Comparison of ENCODE assay signal across 8 cellular contexts in the genomic region with DNA sequence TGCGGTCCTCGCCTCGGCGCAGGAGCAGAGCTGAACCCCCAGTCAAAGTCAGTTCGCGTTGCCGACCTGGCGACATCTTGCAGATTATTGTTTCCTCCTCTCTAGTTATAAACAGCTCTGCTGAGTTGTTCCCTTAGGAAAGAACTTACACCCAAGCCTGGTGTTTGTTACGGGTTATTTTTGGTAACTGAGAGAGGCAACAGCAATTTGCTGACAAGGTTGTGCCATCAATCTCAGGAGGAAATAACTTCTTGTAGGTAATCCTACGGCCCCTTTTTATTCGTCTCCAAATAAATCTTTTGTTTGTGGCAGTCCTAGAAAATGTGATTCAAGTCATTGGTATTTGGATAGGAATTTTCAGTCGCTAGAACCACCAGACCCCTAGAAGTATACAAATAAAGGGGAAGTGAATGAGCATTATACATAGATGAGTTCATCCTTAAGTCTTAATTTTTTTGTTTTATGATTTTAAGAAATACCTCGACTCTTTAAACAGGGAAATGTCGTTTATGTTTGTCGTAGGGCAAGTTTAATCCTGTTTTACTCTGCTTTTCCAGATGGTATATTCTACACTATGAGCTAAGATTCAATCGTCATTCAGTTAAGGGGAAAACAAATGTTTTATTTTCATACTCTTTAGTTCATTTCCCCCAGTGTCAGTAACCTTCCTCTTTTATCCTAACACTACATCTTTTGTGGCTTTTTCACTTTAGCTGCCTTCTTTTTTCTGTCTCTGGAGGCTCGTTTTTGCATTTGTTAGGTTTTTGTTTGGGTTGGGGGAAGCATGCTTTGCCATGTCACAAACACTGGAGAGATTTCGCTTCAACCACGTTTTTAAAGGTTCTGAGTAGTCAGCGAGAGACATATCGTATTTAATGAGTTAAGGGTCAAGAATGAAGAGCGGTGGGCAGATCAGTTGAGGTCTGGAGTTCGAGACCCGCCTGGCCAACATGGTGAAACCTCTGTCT. TPM values are rescaled to one million over a fixed set of nuclear protein-coding genes. Genes with fewer than 3 reads are reported as not detected.
DNase-seq lines count a peak whose midpoint lies in the region; ATAC-seq and TF ChIP-seq lines count a peak whose summit lies in the region.

No MANE protein-coding gene starts in this region.

- no peak overlapping the region for H3K27ac Mint-ChIP-seq in GM23338
- no peak overlapping the region for H3K27ac Mint-ChIP-seq in endothelial cell (ENCODE audit: unreplicated experiment)
- H3K27ac Mint-ChIP-seq in naive B cell, result peak overlapping the region in 5 of 6 donors; percentile 47 to 89 (median 57)

- TF ChIP-seq CTCF in BJ (IDR thresholded peaks at IDR 0.05; ENCODE audit: insufficient read depth, low read depth, low read length), result no peak
- no peak for TF ChIP-seq CTCF in GM23338 (conservative IDR thresholded peaks at IDR 0.05; ENCODE audit: low read depth in 2 of 2)
- TF ChIP-seq CTCF in endothelial cell (IDR thresholded peaks at IDR 0.05; ENCODE audit: unreplicated experiment), result no peak

- H3K36me3 Mint-ChIP-seq in GM23338 (ENCODE audit: low read depth) (no peaks in the 10 kb centered on the region; the same call in 1 of the 3 replicates), endothelial cell (ENCODE audit: low read depth, unreplicated experiment) (no peaks in the 10 kb centered on the region), naive B cell (peaks cover 0 to 3% of the 10 kb centered on the region in 2 donors)

- H3K27me3 ChIP-seq in BJ (ENCODE audit: control insufficient read depth, insufficient read depth, low read length), result no peaks in the 10 kb centered on the region
- H3K27me3 ChIP-seq in GM23338 (ENCODE audit: insufficient read depth), result peaks cover 64% of the 10 kb centered on the region

- H3K4me3 ChIP-seq in BJ (ENCODE audit: low read depth, low read length) (peak overlapping the region; percentile 60), GM23338 (peak overlapping the region; percentile 47)

- H3K27ac ChIP-seq in GM23338 (ENCODE audit: low read depth), result no peak overlapping the region

- H3K27me3 Mint-ChIP-seq in GM23338 (ENCODE audit: insufficient read depth, low read depth, poor library complexity), result peaks cover 15% of the 10 kb centered on the region
- no peaks in the 10 kb centered on the region for H3K27me3 Mint-ChIP-seq in endothelial cell (ENCODE audit: unreplicated experiment)
- no peaks in the 10 kb centered on the region for H3K27me3 Mint-ChIP-seq in naive B cell

- H3K4me3 Mint-ChIP-seq in GM23338 (peak overlapping the region; percentile 74), endothelial cell (ENCODE audit: unreplicated experiment) (peak overlapping the region; percentile 58), naive B cell (peak overlapping the region; percentile 81 to 99 (median 90))

- H3K4me1 Mint-ChIP-seq in GM23338 (peaks cover 9% of the 10 kb centered on the region), endothelial cell (ENCODE audit: unreplicated experiment) (no peaks in the 10 kb centered on the region), naive B cell (peaks cover 13 to 17% (median 16%) of the 10 kb centered on the region in 3 donors)

- H3K4me2 ChIP-seq in GM23338, result peak overlapping the region; percentile 76

- H3F3A ChIP-seq in GM23338 (replicated peaks; ENCODE audit: low read depth), result no peaks in the 10 kb centered on the region

- peaks cover 8% of the 10 kb centered on the region; the same call in 1 of the 2 replicates for H3K4me1 ChIP-seq in GM23338 (ENCODE audit: insufficient read depth)

- POLR2A ChIA-PET in BJ (lab: Charles Lee), result no interaction called here

- H3K9me3 Mint-ChIP-seq in GM23338 (no peaks in the 10 kb centered on the region), endothelial cell (ENCODE audit: unreplicated experiment) (no peaks in the 10 kb centered on the region), naive B cell (no peaks in the 10 kb centered on the region)

- CTCF ChIA-PET in BJ (lab: Yijun Ruan, JAX), result interaction anchor here (0.7 to 1.3 kb wide), 4 partner anchors 12 to 164 kb away, joined by 3 to 4 read pairs (median 3); no protein-coding TSS in a partner anchor

- no peaks in the 10 kb centered on the region; the same call in 1 of the 2 replicates for H4K20me1 ChIP-seq in GM23338 (replicated peaks; ENCODE audit: insufficient read depth)

- peak overlapping the region; percentile 8; the same call in 1 of the 2 replicates for H2AFZ ChIP-seq in GM23338

- ATAC-seq in GM23338 (no peak), SK-N-SH treated with all-trans-retinoic acid at 6 μM for 48 hours (peak; percentile 53), naive B cell (ENCODE audit: low read depth in 2 of 2) (no peak), HG02588 (IDR thresholded peaks at IDR 0.05; ENCODE audit: unreplicated experiment) (no peak), GM18519 (IDR thresholded peaks at IDR 0.05; ENCODE audit: low FRiP score, unreplicated experiment) (no peak)

- no peak for DNase-seq in BJ (ENCODE audit: low read depth)
- peak; percentile 70 for DNase-seq in GM23338 (ENCODE audit: low spot score)
- DNase-seq in endothelial cell (ENCODE audit: low spot score), result no peak
- DNase-seq in naive B cell, result peak; percentile 15
- DNase-seq in stimulated activated CD4-positive, alpha-beta T cell treated with anti-CD3 and anti-CD28 coated beads, Interleukin-1b, Interleukin-23, amount 100 ng/mL, for 48 hours, result no peak

- H3K9me2 ChIP-seq in GM23338 (ENCODE audit: insufficient read depth), result no peaks in the 10 kb centered on the region

- no peaks in the 10 kb centered on the region for H3K36me3 ChIP-seq in BJ (ENCODE audit: control insufficient read depth, insufficient read depth, low read length)
- H3K36me3 ChIP-seq in GM23338 (ENCODE audit: insufficient read depth), result no peaks in the 10 kb centered on the region; the same call in 1 of the 2 replicates

- H3K79me2 ChIP-seq in GM23338 (replicated peaks; ENCODE audit: insufficient read depth), result no peaks in the 10 kb centered on the region

TF ChIP-seq in SK-N-SH treated with all-trans-retinoic acid at 6 μM for 48 hours, 23 proteins besides CTCF, POLR2A, EP300 and RAD21:
- TF ChIP-seq ISL1 (CRISPR knock-in tag; IDR thresholded peaks at IDR 0.05) (no peak), GLIS3 (CRISPR knock-in tag; IDR thresholded peaks at IDR 0.05) (no peak), TCF4 (CRISPR knock-in tag; IDR thresholded peaks at IDR 0.05; ENCODE audit: borderline replicate concordance) (no peak), PPARA (CRISPR knock-in tag; IDR thresholded peaks at IDR 0.05; ENCODE audit: borderline replicate concordance) (no peak), ESRRG (CRISPR knock-in tag; IDR thresholded peaks at IDR 0.05) (no peak), SNAI2 (CRISPR knock-in tag; IDR thresholded peaks at IDR 0.05) (no peak)
- TF ChIP-seq, protein P1, sequence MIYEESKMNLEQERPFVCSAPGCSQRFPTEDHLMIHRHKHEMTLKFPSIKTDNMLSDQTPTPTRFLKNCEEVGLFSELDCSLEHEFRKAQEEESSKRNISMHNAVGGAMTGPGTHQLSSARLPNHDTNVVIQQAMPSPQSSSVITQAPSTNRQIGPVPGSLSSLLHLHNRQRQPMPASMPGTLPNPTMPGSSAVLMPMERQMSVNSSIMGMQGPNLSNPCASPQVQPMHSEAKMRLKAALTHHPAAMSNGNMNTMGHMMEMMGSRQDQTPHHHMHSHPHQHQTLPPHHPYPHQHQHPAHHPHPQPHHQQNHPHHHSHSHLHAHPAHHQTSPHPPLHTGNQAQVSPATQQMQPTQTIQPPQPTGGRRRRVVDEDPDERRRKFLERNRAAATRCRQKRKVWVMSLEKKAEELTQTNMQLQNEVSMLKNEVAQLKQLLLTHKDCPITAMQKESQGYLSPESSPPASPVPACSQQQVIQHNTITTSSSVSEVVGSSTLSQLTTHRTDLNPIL (CRISPR knock-in tag; IDR thresholded peaks at IDR 0.05; ENCODE audit: low read depth), result no peak
- TF ChIP-seq, protein P2, sequence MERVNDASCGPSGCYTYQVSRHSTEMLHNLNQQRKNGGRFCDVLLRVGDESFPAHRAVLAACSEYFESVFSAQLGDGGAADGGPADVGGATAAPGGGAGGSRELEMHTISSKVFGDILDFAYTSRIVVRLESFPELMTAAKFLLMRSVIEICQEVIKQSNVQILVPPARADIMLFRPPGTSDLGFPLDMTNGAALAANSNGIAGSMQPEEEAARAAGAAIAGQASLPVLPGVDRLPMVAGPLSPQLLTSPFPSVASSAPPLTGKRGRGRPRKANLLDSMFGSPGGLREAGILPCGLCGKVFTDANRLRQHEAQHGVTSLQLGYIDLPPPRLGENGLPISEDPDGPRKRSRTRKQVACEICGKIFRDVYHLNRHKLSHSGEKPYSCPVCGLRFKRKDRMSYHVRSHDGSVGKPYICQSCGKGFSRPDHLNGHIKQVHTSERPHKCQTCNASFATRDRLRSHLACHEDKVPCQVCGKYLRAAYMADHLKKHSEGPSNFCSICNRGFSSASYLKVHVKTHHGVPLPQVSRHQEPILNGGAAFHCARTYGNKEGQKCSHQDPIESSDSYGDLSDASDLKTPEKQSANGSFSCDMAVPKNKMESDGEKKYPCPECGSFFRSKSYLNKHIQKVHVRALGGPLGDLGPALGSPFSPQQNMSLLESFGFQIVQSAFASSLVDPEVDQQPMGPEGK (CRISPR knock-in tag; IDR thresholded peaks at IDR 0.05; ENCODE audit: borderline replicate concordance), result no peak

RNA-seq across cellular contexts. Expression of a gene that starts 1.2 kb away (rescaled TPM):
- polyA plus RNA-seq in BJ (2011; rRNA removed) (2.4 and 4.0 TPM in 2 replicates), GM23338 (2016; fragmentation: Nextera tagmentation; extraction: Ambion mirVana) (3.4 and 4.4 TPM in 2 replicates), naive B cell (ENCODE audit: low read depth in 6 of 6) (10 to 100 TPM in 4 of 6 donors, 1 to 10 TPM in 2; 7.1 to 13.1 (median 11.0) TPM)
- 1.1 and 1.3 TPM in 2 replicates for polyA minus RNA-seq in BJ (2011; rRNA and poly(A)+ RNA removed)
- total RNA-seq in GM23338 (2014; rRNA removed; shearing (Covaris generic)), result 10.2 and 13.9 TPM in 2 replicates
- total RNA-seq in endothelial cell (ENCODE audit: unreplicated experiment), result 1.3 TPM

RNA-seq across cellular contexts. Expression of a gene that starts 29.2 kb away (rescaled TPM):
- polyA plus RNA-seq in BJ (2011; rRNA removed) (0.06 TPM in 1 of 2 replicates, not detected in the other), GM23338 (2016; fragmentation: Nextera tagmentation; extraction: Ambion mirVana) (2.3 and 3.6 TPM in 2 replicates), naive B cell (ENCODE audit: low read depth in 6 of 6) (under 1 TPM in 5 of 6 donors, not detected in 1; 0.06 to 0.92 (median 0.32) TPM)
- polyA minus RNA-seq in BJ (2011; rRNA and poly(A)+ RNA removed), result not detected in 2 replicates
- total RNA-seq in GM23338 (2014; rRNA removed; shearing (Covaris generic)), result 2.6 and 3.6 TPM in 2 replicates
- 3.9 TPM for total RNA-seq in endothelial cell (ENCODE audit: unreplicated experiment)

Comparison
In these comparisons a context has a peak if more than half of its experiments do, and no peak if none do; other contexts are left out.
1. DNase-seq: peak in GM23338 (single experiment) and naive B cell (single experiment); none in BJ (single experiment), endothelial cell (single experiment) and stimulated activated CD4-positive, alpha-beta T cell treated with anti-CD3 and anti-CD28 coated beads, Interleukin-1b, Interleukin-23, amount 100 ng/mL, for 48 hours (single experiment).
2. H3K27ac Mint-ChIP-seq: peak in naive B cell (5 of 6); none in GM23338 (single experiment) and endothelial cell (single experiment).
3. Peak in every context shown above with its lines, with median percentiles within 50 percentile points of each other: H3K4me3 Mint-ChIP-seq.